Comparison of ENCODE assay signal across 19 cellular contexts in genomic region chr20:19970256-19970765, GRCh38. TPM values are rescaled to one million over a fixed set of nuclear protein-coding genes. Genes with fewer than 3 reads are reported as not detected.
DNase-seq lines count a peak whose midpoint lies in the region; ATAC-seq and TF ChIP-seq lines count a peak whose summit lies in the region.
"Had no signal": no experiment of that assay in that cellular context is flagged by ENCODE, and none has a peak within 500 bp of the region (broad histone marks: within the 10 kb centered on the region; RNA-seq: fewer than 3 reads in every experiment).

No MANE protein-coding gene starts in this region.

- H3K4me1 ChIP-seq in KMS-11 (ENCODE audit: low read depth, poor library complexity, severe bottlenecking): peaks cover 63% of the 10 kb centered on the region
- peaks cover 21 to 25% of the 10 kb centered on the region in 2 donors for H3K4me1 ChIP-seq in gastrocnemius medialis
- H3K4me1 ChIP-seq: HAP-1 had no signal

- peaks cover 15% of the 10 kb centered on the region for H3K4me1 Mint-ChIP-seq in glutamatergic neuron (ENCODE audit: low read depth, unreplicated experiment)

- H3K9ac ChIP-seq in KMS-11: no peak overlapping the region

- ATAC-seq in gastrocnemius medialis: no peak
- ATAC-seq: GM23338 had no signal

- no peak for TF ChIP-seq CTCF in KMS-11 (conservative IDR thresholded peaks at IDR 0.05; ENCODE audit: low read depth, low read length)
- no peak for TF ChIP-seq CTCF in fibroblast of villous mesenchyme (IDR thresholded peaks at IDR 0.05; ENCODE audit: insufficient read depth, low read depth, low read length)
- TF ChIP-seq CTCF in gastrocnemius medialis (IDR thresholded peaks at IDR 0.05 in 4 of 5, conservative IDR thresholded peaks at IDR 0.05 in 1 of 5): no peak
- no peak for TF ChIP-seq CTCF in glutamatergic neuron (IDR thresholded peaks at IDR 0.05; ENCODE audit: partially characterized antibody, unreplicated experiment)

- peak overlapping the region; percentile 21; the same call in 1 of the 2 replicates for H3K4me2 ChIP-seq in KMS-11
- H3K4me2 ChIP-seq: GM23338 had no signal

- no peak overlapping the region for H3K27ac Mint-ChIP-seq in glutamatergic neuron (ENCODE audit: unreplicated experiment)
- H3K27ac Mint-ChIP-seq: GM23338 had no signal

- H2AFZ ChIP-seq in KMS-11 (ENCODE audit: low read depth): no peak overlapping the region
- H2AFZ ChIP-seq: GM23338 had no signal

- H3K9me3 Mint-ChIP-seq in glutamatergic neuron (ENCODE audit: unreplicated experiment): peaks cover 4% of the 10 kb centered on the region
- H3K9me3 Mint-ChIP-seq: CD8-positive, alpha-beta memory T cell; GM23338 had no signal

- H3K79me2 ChIP-seq in KMS-11 (ENCODE audit: insufficient read depth, low read depth): no peaks in the 10 kb centered on the region

- intact Hi-C loops in gastrocnemius medialis (cut with DNase I; ENCODE audit: low total_unique reads): loop anchor here (5.0 kb wide), 1 partner anchor 33 kb away; no protein-coding TSS in a partner anchor

- H3K36me3 Mint-ChIP-seq in glutamatergic neuron (ENCODE audit: unreplicated experiment): peaks cover 24% of the 10 kb centered on the region
- H3K36me3 Mint-ChIP-seq: CD8-positive, alpha-beta memory T cell had no signal

- DNase-seq in fibroblast of villous mesenchyme (ENCODE audit: low read depth) (peak; percentile 89), gastrocnemius medialis (no peak), medulla oblongata (ENCODE audit: extremely low spot score) (no peak), glutamatergic neuron (no peak), superior temporal gyrus (ENCODE audit: extremely low spot score) (no peak)
- DNase-seq: Calu3; CD8-positive, alpha-beta memory T cell; MG63; NCI-H1092; NCI-H1436; NCI-H2029; NCI-H226; NCI-H510A treated with DMSO at 0.1 percent for 48 hours; NCI-H748 treated with DMSO at 0.1 percent for 48 hours had no signal

- H3K27ac ChIP-seq in KMS-11 (no peak overlapping the region), angular gyrus (ENCODE audit: low read depth, low read length) (peak overlapping the region; percentile 29), gastrocnemius medialis (peak overlapping the region in 3 of 4 donors; percentile 18 to 67 (median 20))
- H3K27ac ChIP-seq: C4-2B had no signal

- H3K27me3 ChIP-seq in KMS-11 (ENCODE audit: insufficient read depth, low read depth) (no peaks in the 10 kb centered on the region), gastrocnemius medialis (no peaks in the 10 kb centered on the region)
- H3K27me3 ChIP-seq: MG63 had no signal

- no peaks in the 10 kb centered on the region for H3K36me3 ChIP-seq in KMS-11 (ENCODE audit: insufficient read depth)
- peaks cover 0 to 11% of the 10 kb centered on the region in 2 donors for H3K36me3 ChIP-seq in gastrocnemius medialis
- H3K36me3 ChIP-seq: HAP-1, MG63 had no signal

- H4K20me1 ChIP-seq in KMS-11 (ENCODE audit: insufficient read depth): no peaks in the 10 kb centered on the region

- in situ Hi-C loops in gastrocnemius medialis (cut with MboI; ENCODE audit: low sequenced_read_pairs in 4 of 4): no loop called here

- peaks cover 13% of the 10 kb centered on the region for H3K27me3 Mint-ChIP-seq in glutamatergic neuron (ENCODE audit: unreplicated experiment)

- no peak overlapping the region for H3K4me3 ChIP-seq in KMS-11 (IDR thresholded peaks at IDR 0.05; ENCODE audit: insufficient read depth, low read depth, low read length)
- H3K4me3 ChIP-seq in fibroblast of villous mesenchyme (ENCODE audit: low read depth, low read length): no peak overlapping the region
- H3K4me3 ChIP-seq in gastrocnemius medialis: no peak overlapping the region
- H3K4me3 ChIP-seq: GM23338, HAP-1, MG63 had no signal

- H3K9me3 ChIP-seq in gastrocnemius medialis: no peaks in the 10 kb centered on the region
- H3K9me3 ChIP-seq: HAP-1, MG63 had no signal

- no peak for TF ChIP-seq POLR2A in gastrocnemius medialis (IDR thresholded peaks at IDR 0.05)

- no peak overlapping the region for H3K4me3 Mint-ChIP-seq in glutamatergic neuron (ENCODE audit: unreplicated experiment)
- H3K4me3 Mint-ChIP-seq: GM23338 had no signal

RNA-seq across cellular contexts. Expression of gene NAA20, which starts 46.9 kb away (rescaled TPM):
- total RNA-seq in fibroblast of villous mesenchyme: 29.3 and 41.5 TPM in 2 replicates
- 10 to 100 TPM; 45.5 to 73.2 (median 61.5) TPM for total RNA-seq in gastrocnemius medialis
- total RNA-seq in glutamatergic neuron (ENCODE audit: unreplicated experiment): 33.5 TPM
